9 cellular contexts compared by ENCODE assay signal in the genomic region with DNA sequence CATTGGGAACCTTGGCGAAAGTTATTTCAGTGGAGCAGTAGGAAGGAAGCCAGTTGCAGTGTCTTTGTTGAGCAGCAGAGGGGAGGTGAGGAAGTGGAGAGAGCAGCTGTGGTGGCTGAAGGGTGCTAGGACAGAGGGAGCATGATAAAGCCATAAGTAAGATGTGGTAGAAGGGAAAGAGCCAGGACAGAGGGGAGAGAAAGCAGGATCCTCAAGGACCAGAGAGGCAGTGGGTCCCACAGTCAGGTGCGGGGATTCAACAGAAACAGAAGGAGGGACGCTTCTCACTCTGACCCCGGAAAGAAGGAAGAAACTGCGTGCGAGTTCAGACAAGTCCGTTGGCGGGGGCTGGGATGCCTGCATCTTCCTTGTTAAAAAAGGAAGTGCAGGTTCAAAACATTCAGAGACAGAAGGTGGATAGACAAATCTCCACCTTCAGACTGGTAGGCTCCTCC.
A peak's percentile ranks its signal among the peaks of the same experiment; 100 is the strongest.
DNase-seq lines count a peak whose midpoint lies in the region; ATAC-seq lines count a peak whose summit lies in the region.
"Had no signal": no experiment of that assay in that cellular context is flagged by ENCODE, and none has a peak within 500 bp of the region (broad histone marks: within the 10 kb centered on the region; RNA-seq: fewer than 3 reads in every experiment).

A gene (plus strand): TSS at position 403 of the 455 bp plus-strand sequence. CDS start 8,774 bp downstream, outside the sequence.

- peaks cover 0 to 4% of the 10 kb centered on the region in 2 donors for H3K9me3 Mint-ChIP-seq in stimulated activated naive CD8-positive, alpha-beta T cell treated with anti-CD3 and anti-CD28 coated beads, Interleukin-15, amount 100 ng/mL, for 72 hours
- peaks cover 11% of the 10 kb centered on the region for H3K9me3 Mint-ChIP-seq in T-helper 1 cell treated with Interleukin-12 subunit alpha and Interleukin-12 subunit beta and Interleukin-4 antibody, amounts not matched to agents 30 μg/mL and 1 μg/mL, for 36 hours

- H3K27ac Mint-ChIP-seq in stimulated activated naive CD8-positive, alpha-beta T cell treated with anti-CD3 and anti-CD28 coated beads, Interleukin-15, amount 100 ng/mL, for 72 hours, result peak within 1 kb of the TSS; percentile 19 to 93
- peak within 1 kb of the TSS; percentile 47 for H3K27ac Mint-ChIP-seq in T-helper 1 cell treated with Interleukin-12 subunit alpha and Interleukin-12 subunit beta and Interleukin-4 antibody, amounts not matched to agents 30 μg/mL and 1 μg/mL, for 36 hours
- H3K27ac Mint-ChIP-seq: IgD-negative memory B cell had no signal

- no peak for DNase-seq in stimulated activated naive CD8-positive, alpha-beta T cell treated with anti-CD3 and anti-CD28 coated beads, Interleukin-15, amount 100 ng/mL, for 72 hours
- no peak for DNase-seq in stimulated activated naive CD8-positive, alpha-beta T cell treated with anti-CD3 and anti-CD28 coated beads, Interleukin-15, Interleukin-2, amounts not matched to agents 100 U/mL and 50 U/mL, for 24 hours
- peak; percentile 51 for DNase-seq in iPS-NIHi7 (ENCODE audit: extremely low spot score)
- no peak for DNase-seq in DMS153 treated with DMSO at 0.1 percent for 48 hours (lab: John Stamatoyannopoulos, UW; ENCODE audit: unreplicated experiment)
- no peak for DNase-seq in NCI-H1105 treated with DMSO at 0.1 percent for 48 hours (lab: John Stamatoyannopoulos, UW)
- DNase-seq in NCI-H446 treated with DMSO at 0.1 percent for 48 hours (lab: John Stamatoyannopoulos, UW), result no peak
- DNase-seq in NK-92 (lab: John Stamatoyannopoulos, UW; ENCODE audit: unreplicated experiment), result no peak

- peaks cover 11% of the 10 kb centered on the region for H3K4me1 Mint-ChIP-seq in stimulated activated naive CD8-positive, alpha-beta T cell treated with anti-CD3 and anti-CD28 coated beads, Interleukin-15, amount 100 ng/mL, for 72 hours
- H3K4me1 Mint-ChIP-seq in T-helper 1 cell treated with Interleukin-12 subunit alpha and Interleukin-12 subunit beta and Interleukin-4 antibody, amounts not matched to agents 30 μg/mL and 1 μg/mL, for 36 hours (ENCODE audit: low read depth), result peaks cover 7% of the 10 kb centered on the region

- peaks cover 26% of the 10 kb centered on the region for H3K27me3 Mint-ChIP-seq in stimulated activated naive CD8-positive, alpha-beta T cell treated with anti-CD3 and anti-CD28 coated beads, Interleukin-15, amount 100 ng/mL, for 72 hours
- peaks cover 13% of the 10 kb centered on the region for H3K27me3 Mint-ChIP-seq in T-helper 1 cell treated with Interleukin-12 subunit alpha and Interleukin-12 subunit beta and Interleukin-4 antibody, amounts not matched to agents 30 μg/mL and 1 μg/mL, for 36 hours (ENCODE audit: low read depth)

- peak within 1 kb of the TSS; percentile 64 to 76 for H3K4me3 Mint-ChIP-seq in stimulated activated naive CD8-positive, alpha-beta T cell treated with anti-CD3 and anti-CD28 coated beads, Interleukin-15, amount 100 ng/mL, for 72 hours
- H3K4me3 Mint-ChIP-seq in T-helper 1 cell treated with Interleukin-12 subunit alpha and Interleukin-12 subunit beta and Interleukin-4 antibody, amounts not matched to agents 30 μg/mL and 1 μg/mL, for 36 hours, result peak within 1 kb of the TSS; percentile 47

- no peaks in the 10 kb centered on the region for H3K36me3 Mint-ChIP-seq in T-helper 1 cell treated with Interleukin-12 subunit alpha and Interleukin-12 subunit beta and Interleukin-4 antibody, amounts not matched to agents 30 μg/mL and 1 μg/mL, for 36 hours (ENCODE audit: low read depth)

- ATAC-seq in stimulated activated naive CD8-positive, alpha-beta T cell treated with anti-CD3 and anti-CD28 coated beads, Interleukin-15, amount 100 ng/mL, for 72 hours, result peak; percentile 56
- ATAC-seq in stimulated activated naive CD8-positive, alpha-beta T cell treated with anti-CD3 and anti-CD28 coated beads, Interleukin-15, Interleukin-2, amounts not matched to agents 100 U/mL and 50 U/mL, for 24 hours, result no peak
